Comparison of ENCODE assay signal across 17 cellular contexts in genomic region chr12:82089369-82090121, GRCh38.
A peak's percentile ranks its signal among the peaks of the same experiment; 100 is the strongest.
DNase-seq lines count a peak whose midpoint lies in the region; ATAC-seq and TF ChIP-seq lines count a peak whose summit lies in the region.
"Had no signal": no experiment of that assay in that cellular context is flagged by ENCODE, and none has a peak within 500 bp of the region (broad histone marks: within the 10 kb centered on the region; RNA-seq: fewer than 3 reads in every experiment).

No MANE protein-coding gene starts in this region.

- peak; percentile 18 for DNase-seq in SIG-M5 treated with dmso at 0.1 percent for 504 hours (lab: John Stamatoyannopoulos, UW; ENCODE audit: unreplicated experiment)
- DNase-seq in SIG-M5 (lab: John Stamatoyannopoulos, UW): no peak
- DNase-seq in PC-3: peak; percentile 69
- peak; percentile 13 for DNase-seq in kidney tubule cell (ENCODE audit: low spot score)
- no peak for DNase-seq in NCI-H1694 (lab: John Stamatoyannopoulos, UW)
- DNase-seq in thyroid gland: no peak
- DNase-seq in substantia nigra (lab: John Stamatoyannopoulos, UW): no peak
- DNase-seq: CD4-positive, alpha-beta memory T cell; DMS79 treated with DMSO at 0.1 percent for 48 hours; GOT3; NCI-H1417 treated with DMSO at 0.1 percent for 48 hours; NCI-H2081; NCI-H446 treated with DMSO at 0.1 percent for 48 hours had no signal

- POLR2A ChIA-PET in PC-3 (lab: Charles Lee; ENCODE audit: unreplicated experiment): no interaction called here

- intact Hi-C loops in PC-3 (cut with micrococcal nuclease) (no loop called here), thyroid gland (cut with DNase I) (no loop called here)

- peaks cover 6% of the 10 kb centered on the region; the same call in 1 of the 2 replicates for H3K4me1 ChIP-seq in PC-3 (ENCODE audit: insufficient read depth, low read length)
- no peaks in the 10 kb centered on the region for H3K4me1 ChIP-seq in thyroid gland
- H3K4me1 ChIP-seq: A549 had no signal

- CTCF ChIA-PET in PC-3 (lab: Charles Lee): no interaction called here

- H3K4me3 ChIP-seq in PC-3 (ENCODE audit: low read length) (no peak overlapping the region), thyroid gland (replicated peaks in 1 of 3) (no peak overlapping the region)
- H3K4me3 ChIP-seq: A549, SK-N-MC had no signal

- H3K9me3 ChIP-seq in PC-3 (ENCODE audit: low read length) (peaks cover 7% of the 10 kb centered on the region; the same call in 1 of the 2 replicates), thyroid gland (no peaks in the 10 kb centered on the region)
- H3K9me3 ChIP-seq: A549 had no signal

- H3K27me3 ChIP-seq in PC-3 (ENCODE audit: low read length): no peaks in the 10 kb centered on the region
- H3K27me3 ChIP-seq in thyroid gland: no peaks in the 10 kb centered on the region

- no peaks in the 10 kb centered on the region for H3K79me2 ChIP-seq in PC-3 (ENCODE audit: low read length)

- no peaks in the 10 kb centered on the region for H4K20me1 ChIP-seq in PC-3 (ENCODE audit: low read length)

- TF ChIP-seq CTCF in PC-3 (conservative IDR thresholded peaks at IDR 0.05; ENCODE audit: low read depth, low read length) (no peak), thyroid gland (IDR thresholded peaks at IDR 0.05) (no peak)

- BruUV-seq in PC-3 (replicated peaks; lab: Mats Ljungman, UMichigan): no TSS peak

- no peaks in the 10 kb centered on the region for H3K9me2 ChIP-seq in PC-3 (replicated peaks; ENCODE audit: low read length)

- no peaks in the 10 kb centered on the region for H3F3A ChIP-seq in PC-3 (ENCODE audit: low read length, unreplicated experiment)

- WGBS in thyroid gland, 2 donors: 74 to 75% methylated on average over 7 of the region's 7 CpGs

- no peak overlapping the region for H3K27ac ChIP-seq in PC-3 (ENCODE audit: low read length)
- H3K27ac ChIP-seq in thyroid gland: no peak overlapping the region
- H3K27ac ChIP-seq in substantia nigra (ENCODE audit: low read depth, low read length, poor library complexity, severe bottlenecking): no peak overlapping the region
- H3K27ac ChIP-seq: A549, KMS-11, SK-N-MC had no signal

- TF ChIP-seq POLR2A in thyroid gland (IDR thresholded peaks at IDR 0.05): no peak

- no peak overlapping the region for H2AFZ ChIP-seq in PC-3 (ENCODE audit: low read length)

- H3K36me3 ChIP-seq in PC-3 (ENCODE audit: low read depth, low read length): no peaks in the 10 kb centered on the region
- no peaks in the 10 kb centered on the region for H3K36me3 ChIP-seq in thyroid gland

- H3K9ac ChIP-seq in PC-3 (ENCODE audit: low read length): no peak overlapping the region
- H3K9ac ChIP-seq: KMS-11 had no signal

- ATAC-seq in PC-3 (peak; percentile 59), GM21737 (IDR thresholded peaks at IDR 0.05; ENCODE audit: unreplicated experiment) (no peak)
- ATAC-seq: A549 had no signal

- peak overlapping the region; percentile 38 for H3K4me2 ChIP-seq in PC-3 (ENCODE audit: low read length)
- H3K4me2 ChIP-seq: A549, KMS-11 had no signal

Comparison
In these comparisons a context has a peak if more than half of its experiments do, and no peak if none do; other contexts are left out.
1. DNase-seq: peak in SIG-M5 treated with dmso at 0.1 percent for 504 hours (single experiment), PC-3 (single experiment) and kidney tubule cell (single experiment); none in SIG-M5 (single experiment), NCI-H1694 (single experiment), thyroid gland (0 of 2) and substantia nigra (0 of 49).